Comparison of ENCODE assay signal across 11 cellular contexts in genomic region chr6:3746119-3746691, GRCh38. TPM values are rescaled to one million over a fixed set of nuclear protein-coding genes. Genes with fewer than 3 reads are reported as not detected.
A peak's percentile ranks its signal among the peaks of the same experiment; 100 is the strongest.
DNase-seq lines count a peak whose midpoint lies in the region; ATAC-seq and TF ChIP-seq lines count a peak whose summit lies in the region.
"Had no signal": no experiment of that assay in that cellular context is flagged by ENCODE, and none has a peak within 500 bp of the region (broad histone marks: within the 10 kb centered on the region; RNA-seq: fewer than 3 reads in every experiment).

No MANE protein-coding gene starts in this region.

- TF ChIP-seq POLR2A in NB4 (IDR thresholded peaks at IDR 0.05; ENCODE audit: extremely low read depth, insufficient read length): no peak

- no peaks in the 10 kb centered on the region for H3K9me3 Mint-ChIP-seq in mesothelial cell of epicardium

- peaks cover 42 to 80% (median 58%) of the 10 kb centered on the region in 10 experiments for H3K4me1 ChIP-seq in BLaER1 treated with 17β-estradiol and CSF1 and Interleukin-3, amounts not matched to agents 10 nM and 100 nM
- peaks cover 6% of the 10 kb centered on the region for H3K4me1 ChIP-seq in smooth muscle cell (ENCODE audit: low read depth)

- no peak overlapping the region for H3K4me3 Mint-ChIP-seq in mesothelial cell of epicardium

- peak overlapping the region; percentile 17 for H3K27ac Mint-ChIP-seq in mesothelial cell of epicardium

- peaks cover 11% of the 10 kb centered on the region for H3F3A ChIP-seq in smooth muscle cell (ENCODE audit: low read depth)

- no peak overlapping the region for H2AFZ ChIP-seq in smooth muscle cell (ENCODE audit: low read depth)

- no peaks in the 10 kb centered on the region for H3K27me3 Mint-ChIP-seq in mesothelial cell of epicardium (ENCODE audit: low read depth)

- H3K79me2 ChIP-seq in smooth muscle cell (ENCODE audit: low read depth): peaks cover 98% of the 10 kb centered on the region

- H3K9ac ChIP-seq in BLaER1 treated with 17β-estradiol and CSF1 and Interleukin-3, amounts not matched to agents 10 nM and 100 nM: peak overlapping the region in 2 of 11 experiments; percentile 17 to 37; a peak in 2 of 22 replicates
- H3K9ac ChIP-seq in smooth muscle cell (ENCODE audit: low read depth): no peak overlapping the region

- no peak overlapping the region for H3K27ac ChIP-seq in BLaER1 treated with 17β-estradiol and CSF1 and Interleukin-3, amounts not matched to agents 10 nM and 100 nM
- no peak overlapping the region for H3K27ac ChIP-seq in smooth muscle cell (ENCODE audit: low read depth)

- peaks cover 57% of the 10 kb centered on the region for H3K4me1 Mint-ChIP-seq in mesothelial cell of epicardium

- no peak for TF ChIP-seq CTCF in NB4 (IDR thresholded peaks at IDR 0.05; ENCODE audit: low read depth, low read length)
- TF ChIP-seq CTCF in mesothelial cell of epicardium (IDR thresholded peaks at IDR 0.05; ENCODE audit: unreplicated experiment): no peak
- no peak for TF ChIP-seq CTCF in smooth muscle cell (IDR thresholded peaks at IDR 0.05; ENCODE audit: borderline replicate concordance, insufficient read depth, poor library complexity, severe bottlenecking)

- DNase-seq in NB4 (ENCODE audit: low read depth) (peak; percentile 34), mesothelial cell of epicardium (ENCODE audit: low spot score in 2 of 2, unreplicated experiment in 2 of 2) (no peak), H7 (no peak), NCI-H2171 (lab: John Stamatoyannopoulos, UW) (no peak), kidney glomerular epithelial cell (lab: John Stamatoyannopoulos, UW) (no peak), smooth muscle cell (lab: John Stamatoyannopoulos, UW; ENCODE audit: unreplicated experiment) (no peak)
- DNase-seq: central memory CD4-positive, alpha-beta T cell; glutamatergic neuron; NCI-H1417 treated with DMSO at 0.1 percent for 48 hours had no signal

- H4K20me1 ChIP-seq in BLaER1 treated with 17β-estradiol and CSF1 and Interleukin-3, amounts not matched to agents 10 nM and 100 nM: peaks cover 27 to 93% (median 57%) of the 10 kb centered on the region in 11 experiments; a peak in 21 of 22 replicates
- H4K20me1 ChIP-seq in smooth muscle cell (ENCODE audit: low read depth): peaks cover 93% of the 10 kb centered on the region

- H3K36me3 Mint-ChIP-seq in mesothelial cell of epicardium: no peaks in the 10 kb centered on the region

- 93% methylated on average over 11 of the region's 11 CpGs for WGBS in smooth muscle cell (ENCODE audit: low lambda C conversion rate)

- peaks cover 0 to 41% (median 0%) of the 10 kb centered on the region in 11 experiments; a peak in 4 of 22 replicates for H3K36me3 ChIP-seq in BLaER1 treated with 17β-estradiol and CSF1 and Interleukin-3, amounts not matched to agents 10 nM and 100 nM
- H3K36me3 ChIP-seq in H7 (replicated peaks; ENCODE audit: control insufficient read depth, insufficient read depth, low read length) (no peaks in the 10 kb centered on the region), smooth muscle cell (ENCODE audit: low read depth) (no peaks in the 10 kb centered on the region)

- no peak overlapping the region for H3K4me3 ChIP-seq in BLaER1 treated with 17β-estradiol and CSF1 and Interleukin-3, amounts not matched to agents 10 nM and 100 nM
- H3K4me3 ChIP-seq in NB4 (ENCODE audit: low read depth, low read length) (no peak overlapping the region), H7 (ENCODE audit: insufficient read depth, low read depth, low read length) (no peak overlapping the region), smooth muscle cell (no peak overlapping the region)

- H3K4me2 ChIP-seq in BLaER1 treated with 17β-estradiol and CSF1 and Interleukin-3, amounts not matched to agents 10 nM and 100 nM: peak overlapping the region; percentile 52 to 96 (median 68)
- no peak overlapping the region for H3K4me2 ChIP-seq in smooth muscle cell

- ATAC-seq in GM21576 (IDR thresholded peaks at IDR 0.05; ENCODE audit: unreplicated experiment): peak; percentile 49

- no peaks in the 10 kb centered on the region for H3K9me3 ChIP-seq in BLaER1 treated with 17β-estradiol and CSF1 and Interleukin-3, amounts not matched to agents 10 nM and 100 nM (replicated peaks in 1 of 11)
- H3K9me3 ChIP-seq in smooth muscle cell (replicated peaks; ENCODE audit: low read depth): no peaks in the 10 kb centered on the region

- H3K27me3 ChIP-seq in BLaER1 treated with 17β-estradiol and CSF1 and Interleukin-3, amounts not matched to agents 10 nM and 100 nM: peaks cover 0 to 32% (median 29%) of the 10 kb centered on the region in 11 experiments; a peak in 18 of 22 replicates
- peaks cover 25% of the 10 kb centered on the region for H3K27me3 ChIP-seq in H7 (ENCODE audit: control insufficient read depth, insufficient read depth, low read length)
- no peaks in the 10 kb centered on the region for H3K27me3 ChIP-seq in smooth muscle cell (ENCODE audit: low read depth)

RNA-seq across cellular contexts. Expression of gene PXDC1, which starts 5.3 kb away (rescaled TPM):
- 33.1 to 34.5 TPM (median 33.8 TPM) in 3 replicates for total RNA-seq in mesothelial cell of epicardium
- total RNA-seq in H7 (2014; rRNA removed; shearing (Covaris generic)): 1.4 and 4.1 TPM in 2 replicates
- total RNA-seq in smooth muscle cell: 44.0 and 49.1 TPM in 2 replicates
- 72.7 and 78.6 TPM in 2 replicates for polyA plus RNA-seq in smooth muscle cell
